8 cellular contexts compared by ENCODE assay signal in the genomic region with DNA sequence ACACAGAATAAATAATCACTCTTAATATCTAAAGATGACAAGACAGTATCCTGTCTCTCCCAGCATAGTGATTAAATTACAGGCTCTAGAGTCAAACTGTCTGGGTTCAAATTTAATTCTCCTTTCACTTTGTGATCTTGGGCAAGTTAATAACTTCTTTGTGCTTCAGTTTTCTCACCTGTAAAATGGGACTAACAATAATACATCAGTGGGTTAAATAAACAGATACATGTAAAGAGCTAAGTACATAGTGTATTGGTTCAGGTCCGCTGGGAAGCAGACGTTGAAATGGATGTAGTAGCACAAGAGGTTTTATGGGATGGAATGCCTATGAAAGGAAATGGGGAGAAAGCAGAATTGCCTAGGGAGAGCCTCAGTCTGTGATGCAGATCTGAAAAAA.
"Had no signal": no experiment of that assay in that cellular context is flagged by ENCODE, and none has a peak within 500 bp of the region (broad histone marks: within the 10 kb centered on the region; RNA-seq: fewer than 3 reads in every experiment).

No MANE protein-coding gene starts in this region.

- H3K4me1 Mint-ChIP-seq: GM23338 had no signal

- H3K27ac ChIP-seq: HL-60, KMS-11 had no signal

- DNase-seq: H7, Karpas-422, KBM-7 had no signal

- H3K4me2 ChIP-seq: GM23338, KMS-11 had no signal

- H3K36me3 ChIP-seq: HAP-1 had no signal

- H2AFZ ChIP-seq: GM23338 had no signal

- H3K9me3 Mint-ChIP-seq: HFFc6 had no signal

- H3K4me3 Mint-ChIP-seq: GM23338, HFFc6 had no signal

- H3K9me3 ChIP-seq: HAP-1 had no signal

- H3K4me3 ChIP-seq: GM23338, HAP-1 had no signal

- H3K27ac Mint-ChIP-seq: GM23338, HFFc6 had no signal

- H3K9ac ChIP-seq: KMS-11 had no signal
